Comparison of ENCODE assay signal across 17 cellular contexts in the genomic region with DNA sequence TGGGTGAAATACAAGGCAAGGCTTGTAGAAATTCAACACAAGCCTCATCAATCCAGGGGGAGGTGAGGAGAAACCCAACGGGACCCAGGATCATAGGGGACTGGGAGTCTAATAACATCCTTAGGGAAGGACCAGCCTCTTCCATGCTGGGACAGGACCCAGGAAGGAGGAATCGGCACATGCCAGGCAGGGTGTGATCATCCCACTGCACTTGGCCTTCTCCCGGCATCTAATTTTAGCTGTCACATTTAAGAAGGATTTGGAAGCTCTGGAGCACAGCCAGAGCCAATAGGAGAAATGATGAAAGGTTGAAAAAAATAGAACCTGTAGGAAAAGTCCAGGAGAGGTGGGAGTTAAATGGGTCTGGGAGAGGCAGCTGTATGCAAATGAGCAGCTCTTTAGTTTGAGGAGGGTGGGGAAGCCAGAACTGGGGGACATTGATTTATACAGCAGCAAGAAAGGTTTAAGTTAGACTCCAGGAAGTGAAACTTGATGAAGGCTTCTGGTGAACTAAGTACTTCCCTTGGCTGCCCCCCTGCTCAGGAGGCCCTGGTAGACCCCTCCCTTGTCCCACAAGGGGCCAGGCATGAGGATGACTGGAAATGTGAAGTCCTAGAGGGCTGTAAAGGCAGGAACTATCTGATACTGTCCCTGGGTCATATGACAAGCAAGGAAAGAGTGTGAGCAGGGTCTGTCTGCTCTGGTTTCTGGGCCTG.
DNase-seq lines count a peak whose midpoint lies in the region; ATAC-seq and TF ChIP-seq lines count a peak whose summit lies in the region.
"Had no signal": no experiment of that assay in that cellular context is flagged by ENCODE, and none has a peak within 500 bp of the region (broad histone marks: within the 10 kb centered on the region; RNA-seq: fewer than 3 reads in every experiment).

No MANE protein-coding gene starts in this region.

- TF ChIP-seq CTCF in osteoblast (IDR thresholded peaks at IDR 0.05; ENCODE audit: extremely low read depth, low read depth, low read length) (no peak), omental fat pad (IDR thresholded peaks at IDR 0.05) (no peak)

- H3K27ac ChIP-seq in osteoblast (ENCODE audit: low read depth, low read length), result no peak overlapping the region
- H3K27ac ChIP-seq: RWPE1 had no signal

- H3K9me3 Mint-ChIP-seq in activated naive CD4-positive, alpha-beta T cell treated with anti-CD3 and anti-CD28 coated beads, Interleukin-2, amount 50 U/mL, for 72 hours, result no peaks in the 10 kb centered on the region
- H3K9me3 Mint-ChIP-seq: activated CD4-positive, alpha-beta T cell treated with anti-CD3 and anti-CD28 coated beads, Interleukin-2, amount 10 ng/mL, durations not matched to agents 7 days and 5 days; activated T-cell treated with anti-CD3 and anti-CD28 coated beads, Interleukin-2, amount 50 U/mL, for 72 hours had no signal

- ATAC-seq in activated naive CD4-positive, alpha-beta T cell treated with anti-CD3 and anti-CD28 coated beads, Interleukin-2, amount 50 U/mL, for 72 hours, result no peak
- ATAC-seq in HG02623 (IDR thresholded peaks at IDR 0.05; ENCODE audit: unreplicated experiment) (no peak), GM19452 (IDR thresholded peaks at IDR 0.05; ENCODE audit: unreplicated experiment) (no peak), omental fat pad (ENCODE audit: low FRiP score) (no peak)
- ATAC-seq: activated T-cell treated with anti-CD3 and anti-CD28 coated beads, Interleukin-2, amount 50 U/mL, for 72 hours; mucosa of descending colon had no signal

- H2AFZ ChIP-seq in osteoblast (ENCODE audit: low read length), result no peak overlapping the region

- H3K4me1 ChIP-seq in osteoblast (ENCODE audit: insufficient read depth, low read length), result no peaks in the 10 kb centered on the region

- H3K36me3 ChIP-seq in osteoblast (ENCODE audit: insufficient read depth, low read length), result no peaks in the 10 kb centered on the region

- H3K9me3 ChIP-seq in osteoblast (ENCODE audit: low read depth, low read length), result no peaks in the 10 kb centered on the region
- H3K9me3 ChIP-seq: mucosa of descending colon had no signal

- H3K36me3 Mint-ChIP-seq in activated naive CD4-positive, alpha-beta T cell treated with anti-CD3 and anti-CD28 coated beads, Interleukin-2, amount 50 U/mL, for 72 hours, result no peaks in the 10 kb centered on the region

- H3K4me3 ChIP-seq in osteoblast (ENCODE audit: insufficient read depth, low read length), result no peak overlapping the region
- H3K4me3 ChIP-seq: mucosa of descending colon had no signal

- H4K20me1 ChIP-seq in osteoblast (ENCODE audit: insufficient read depth, low read length), result no peaks in the 10 kb centered on the region

- H3K79me2 ChIP-seq in osteoblast (ENCODE audit: insufficient read depth, low read length), result no peaks in the 10 kb centered on the region

- peak overlapping the region; percentile 51 to 72 for H3K27ac Mint-ChIP-seq in activated naive CD4-positive, alpha-beta T cell treated with anti-CD3 and anti-CD28 coated beads, Interleukin-2, amount 50 U/mL, for 72 hours
- H3K27ac Mint-ChIP-seq: activated CD4-positive, alpha-beta T cell treated with anti-CD3 and anti-CD28 coated beads, Interleukin-2, amount 10 ng/mL, durations not matched to agents 7 days and 5 days; activated T-cell treated with anti-CD3 and anti-CD28 coated beads, Interleukin-2, amount 50 U/mL, for 72 hours had no signal

- H3K4me2 ChIP-seq in osteoblast (ENCODE audit: insufficient read depth, low read length), result no peak overlapping the region

- no peaks in the 10 kb centered on the region for H3K27me3 ChIP-seq in osteoblast (ENCODE audit: insufficient read depth, low read length)

- DNase-seq in activated naive CD4-positive, alpha-beta T cell treated with anti-CD3 and anti-CD28 coated beads, Interleukin-2, amount 50 U/mL, for 72 hours (ENCODE audit: low spot score in 2 of 2), result no peak
- DNase-seq in activated naive CD4-positive, alpha-beta T cell (lab: John Stamatoyannopoulos, UW), result no peak
- DNase-seq in NCI-H2029 (lab: John Stamatoyannopoulos, UW), result peak; percentile 21
- peak; percentile 63 for DNase-seq in NCI-H774 (lab: John Stamatoyannopoulos, UW)
- DNase-seq in osteoblast (ENCODE audit: insufficient read length, low spot score, missing footprints), result peak; percentile 69
- no peak for DNase-seq in omental fat pad (ENCODE audit: low spot score)
- DNase-seq: activated CD4-positive, alpha-beta T cell treated with anti-CD3 and anti-CD28 coated beads, Interleukin-2, amount 10 ng/mL, durations not matched to agents 7 days and 5 days; activated T-cell treated with anti-CD3 and anti-CD28 coated beads, Interleukin-2, amount 50 U/mL, for 72 hours; amniotic stem cell; erythroblast; mucosa of descending colon; NCI-H1436; stimulated activated CD4-positive, alpha-beta T cell treated with anti-CD3 and anti-CD28 coated beads, Interleukin-12 subunit alpha, Interleukin-12 subunit beta, amount 100 ng/mL, for 4 hours; T1000 had no signal

Comparison
In these comparisons a context has a peak if more than half of its experiments do, and no peak if none do; other contexts are left out.
1. DNase-seq: peak in NCI-H2029 (single experiment), NCI-H774 (single experiment) and osteoblast (single experiment); none in activated naive CD4-positive, alpha-beta T cell treated with anti-CD3 and anti-CD28 coated beads, Interleukin-2, amount 50 U/mL, for 72 hours (0 of 2), activated naive CD4-positive, alpha-beta T cell (0 of 4) and omental fat pad (single experiment).